Comparison of ENCODE assay signal across 10 cellular contexts in genomic region chr5:92945630-92946097, GRCh38.
DNase-seq lines count a peak whose midpoint lies in the region; ATAC-seq and TF ChIP-seq lines count a peak whose summit lies in the region.
"Had no signal": no experiment of that assay in that cellular context is flagged by ENCODE, and none has a peak within 500 bp of the region (broad histone marks: within the 10 kb centered on the region; RNA-seq: fewer than 3 reads in every experiment).

No MANE protein-coding gene starts in this region.

- peaks cover 19% of the 10 kb centered on the region for H3K9me3 ChIP-seq in MG63
- no peaks in the 10 kb centered on the region for H3K9me3 ChIP-seq in fibroblast of lung (ENCODE audit: control insufficient read depth, insufficient read depth, low read depth, low read length)

- peak overlapping the region; percentile 16 for H2AFZ ChIP-seq in fibroblast of lung (ENCODE audit: low read length)

- no peak overlapping the region for H3K4me2 ChIP-seq in fibroblast of lung (ENCODE audit: extremely low read depth, insufficient read depth, low read length)

- H3K4me1 ChIP-seq in fibroblast of lung (ENCODE audit: control insufficient read depth, extremely low read depth, insufficient read depth, low read length): no peaks in the 10 kb centered on the region

- H3K27me3 ChIP-seq in MG63 (no peaks in the 10 kb centered on the region), fibroblast of lung (ENCODE audit: control insufficient read depth, insufficient read depth, low read length) (no peaks in the 10 kb centered on the region)

- DNase-seq in MG63 (peak; percentile 68), fibroblast of lung (ENCODE audit: low read depth in 2 of 2) (peak; percentile 31 to 85), pons (ENCODE audit: low spot score) (peak; percentile 63), EL (no peak)
- DNase-seq in stimulated activated CD4-positive, alpha-beta T cell treated with anti-CD3 and anti-CD28 coated beads, Interleukin-15, amount 100 ng/mL, for 24 hours: no peak
- DNase-seq: DMS79 treated with DMSO at 0.1 percent for 48 hours, NCI-H1092 treated with DMSO at 0.1 percent for 48 hours had no signal

- TF ChIP-seq CTCF in fibroblast of lung (conservative IDR thresholded peaks at IDR 0.05 in 1 of 2, IDR thresholded peaks at IDR 0.05 in 1 of 2; ENCODE audit: low read depth in 1 of 2, low read length in 2 of 2): no peak

- ATAC-seq in GM21786 (IDR thresholded peaks at IDR 0.05; ENCODE audit: unreplicated experiment) (peak; percentile 71), HG02610 (IDR thresholded peaks at IDR 0.05; ENCODE audit: unreplicated experiment) (no peak), GM21515 (IDR thresholded peaks at IDR 0.05; ENCODE audit: unreplicated experiment) (no peak)

- H3K9ac ChIP-seq in fibroblast of lung (ENCODE audit: insufficient read depth, low read length): no peak overlapping the region

- H3K79me2 ChIP-seq in fibroblast of lung (ENCODE audit: control insufficient read depth, insufficient read depth, low read length): no peaks in the 10 kb centered on the region

- H3K27ac ChIP-seq in fibroblast of lung (ENCODE audit: insufficient read depth, low read length): peak overlapping the region; percentile 19

- H3K4me3 ChIP-seq in MG63 (no peak overlapping the region), fibroblast of lung (replicated peaks in 1 of 4; ENCODE audit: control extremely low read depth in 1 of 4, insufficient read depth in 1 of 4, low read depth in 3 of 4, low read length in 4 of 4) (no peak overlapping the region)

- H4K20me1 ChIP-seq in fibroblast of lung (ENCODE audit: control insufficient read depth, extremely low read depth, insufficient read depth, low read length): no peaks in the 10 kb centered on the region

- no peaks in the 10 kb centered on the region for H3K36me3 ChIP-seq in MG63
- no peaks in the 10 kb centered on the region for H3K36me3 ChIP-seq in fibroblast of lung (ENCODE audit: control insufficient read depth, insufficient read depth, low read length)

Comparison
In these comparisons a context has a peak if more than half of its experiments do, and no peak if none do; other contexts are left out.
1. DNase-seq: peak in MG63 (single experiment), fibroblast of lung (2 of 2) and pons (single experiment); none in EL (single experiment) and stimulated activated CD4-positive, alpha-beta T cell treated with anti-CD3 and anti-CD28 coated beads, Interleukin-15, amount 100 ng/mL, for 24 hours (single experiment).